22 cellular contexts compared by ENCODE assay signal in the genomic region with DNA sequence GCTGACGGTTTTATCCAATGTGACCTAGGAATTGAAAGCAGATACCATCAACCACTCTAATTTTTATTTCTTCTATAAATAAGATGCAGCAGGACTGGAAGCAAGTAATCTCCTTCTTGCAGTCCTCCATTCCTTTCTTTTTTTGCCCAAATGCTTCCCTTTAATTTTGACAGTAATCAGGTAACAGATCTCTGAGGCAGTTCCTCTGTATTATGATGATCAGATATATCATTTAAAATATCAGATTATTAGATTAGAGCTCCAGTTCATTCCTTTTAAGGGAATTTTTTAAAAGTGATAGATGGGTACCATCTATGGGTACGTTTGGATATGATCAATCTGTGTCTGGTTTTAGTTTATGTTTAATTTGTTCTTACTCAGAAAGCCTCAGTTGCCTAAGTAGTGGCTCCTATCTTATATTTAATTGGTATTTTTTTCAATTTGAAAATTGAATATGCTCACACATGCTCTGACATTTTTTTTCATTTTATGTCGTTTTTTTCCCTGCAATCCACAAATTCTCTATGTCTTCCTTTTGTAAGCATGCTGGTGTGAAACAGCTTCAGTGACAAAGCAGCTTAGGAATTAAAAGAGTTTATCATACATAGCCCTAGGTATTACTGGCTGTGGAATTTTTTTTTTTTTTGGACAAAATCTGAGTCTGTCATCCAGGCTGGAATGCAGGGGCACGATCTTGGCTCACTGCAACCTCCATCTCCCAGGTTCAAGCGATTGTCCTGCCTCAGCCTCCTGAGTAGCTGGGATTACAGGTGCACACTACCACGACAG.
DNase-seq lines count a peak whose midpoint lies in the region; ATAC-seq and TF ChIP-seq lines count a peak whose summit lies in the region.
"Had no signal": no experiment of that assay in that cellular context is flagged by ENCODE, and none has a peak within 500 bp of the region (broad histone marks: within the 10 kb centered on the region; RNA-seq: fewer than 3 reads in every experiment).

No MANE protein-coding gene starts in this region.

- CTCF ChIA-PET in SK-N-SH (lab: Yijun Ruan, JAX): interaction anchor here (0.7 to 1.0 kb wide), 2 partner anchors 14 to 32 kb away, joined by 3 read pairs; no protein-coding TSS in a partner anchor

- TF ChIP-seq CTCF in SK-N-SH (IDR thresholded peaks at IDR 0.05) (no peak), mesothelial cell of epicardium (IDR thresholded peaks at IDR 0.05; ENCODE audit: unreplicated experiment) (no peak), nephron progenitor cell (IDR thresholded peaks at IDR 0.05) (no peak), breast epithelium (IDR thresholded peaks at IDR 0.05) (no peak), smooth muscle cell (IDR thresholded peaks at IDR 0.05; ENCODE audit: borderline replicate concordance, insufficient read depth, poor library complexity, severe bottlenecking) (no peak), heart left ventricle (IDR thresholded peaks at IDR 0.05) (no peak)

- H3K36me3 ChIP-seq in SK-N-SH (replicated peaks in 1 of 2; ENCODE audit: control insufficient read depth in 1 of 2, insufficient read depth in 2 of 2, low read length in 1 of 2): no peaks in the 10 kb centered on the region
- H3K36me3 ChIP-seq in breast epithelium: no peaks in the 10 kb centered on the region
- H3K36me3 ChIP-seq in smooth muscle cell (ENCODE audit: low read depth): no peaks in the 10 kb centered on the region
- H3K36me3 ChIP-seq in heart left ventricle: no peaks in the 10 kb centered on the region
- H3K36me3 ChIP-seq: SJSA1 had no signal

- H3K27ac ChIP-seq in SK-N-SH (ENCODE audit: low read depth in 2 of 2, low read length in 1 of 2) (peak overlapping the region in 1 of 2 experiments; percentile 95; a peak in 2 of 4 replicates), breast epithelium (no peak overlapping the region), smooth muscle cell (ENCODE audit: low read depth) (no peak overlapping the region), heart left ventricle (no peak overlapping the region)
- H3K27ac ChIP-seq: KMS-11, SJSA1 had no signal

- H3K27me3 ChIP-seq in SK-N-SH (ENCODE audit: insufficient read depth): no peaks in the 10 kb centered on the region
- H3K27me3 ChIP-seq in breast epithelium: no peaks in the 10 kb centered on the region
- H3K27me3 ChIP-seq in smooth muscle cell (ENCODE audit: low read depth): no peaks in the 10 kb centered on the region
- H3K27me3 ChIP-seq in heart left ventricle: no peaks in the 10 kb centered on the region
- H3K27me3 ChIP-seq: SJSA1 had no signal

- WGBS in SK-N-SH (ENCODE audit: low lambda C conversion rate): 42% methylated on average over 6 of the region's 6 CpGs
- WGBS in smooth muscle cell (ENCODE audit: low lambda C conversion rate): 90% methylated on average over 6 of the region's 6 CpGs
- 78 to 81% (median 81%) methylated on average over 6 of the region's 6 CpGs for WGBS in heart left ventricle, 4 donors

- POLR2A ChIA-PET in SK-N-SH (lab: Yijun Ruan, JAX): no interaction called here

- intact Hi-C loops in breast epithelium (cut with DNase I; ENCODE audit: low total_unique reads): no loop called here
- intact Hi-C loops in heart left ventricle (cut with DNase I): no loop called here

- H3K36me3 Mint-ChIP-seq in mesothelial cell of epicardium (no peaks in the 10 kb centered on the region), nephron progenitor cell (ENCODE audit: low read depth) (no peaks in the 10 kb centered on the region)
- H3K36me3 Mint-ChIP-seq: CD4-positive, CD25-positive, alpha-beta regulatory T cell had no signal

- H3K9ac ChIP-seq in SK-N-SH: no peak overlapping the region
- H3K9ac ChIP-seq in smooth muscle cell (ENCODE audit: low read depth): no peak overlapping the region
- H3K9ac ChIP-seq: KMS-11 had no signal

- H3K79me2 ChIP-seq in SK-N-SH (ENCODE audit: insufficient read depth) (no peaks in the 10 kb centered on the region), smooth muscle cell (ENCODE audit: low read depth) (no peaks in the 10 kb centered on the region)

- peak; percentile 12 for DNase-seq in AG20443 (ENCODE audit: low spot score)
- DNase-seq in HCEC 1CT: peak; percentile 2
- no peak for DNase-seq in SK-N-SH
- no peak for DNase-seq in mesothelial cell of epicardium (ENCODE audit: low spot score in 2 of 2, unreplicated experiment in 2 of 2)
- DNase-seq in nephron progenitor cell: no peak
- DNase-seq in breast epithelium (ENCODE audit: low spot score in 2 of 2): no peak
- DNase-seq in smooth muscle cell (lab: John Stamatoyannopoulos, UW; ENCODE audit: unreplicated experiment): no peak
- DNase-seq in heart left ventricle: no peak
- DNase-seq: CD4-positive, CD25-positive, alpha-beta regulatory T cell; DMS79; GOT3; IMR-90; NCI-H1105; NCI-H146; NCI-H2029; NCI-H345; NCI-H524; NCI-H774 had no signal

- H2AFZ ChIP-seq in SK-N-SH (ENCODE audit: low read depth) (no peak overlapping the region), smooth muscle cell (ENCODE audit: low read depth) (no peak overlapping the region)

- H3K4me2 ChIP-seq in SK-N-SH (no peak overlapping the region), smooth muscle cell (no peak overlapping the region)
- H3K4me2 ChIP-seq: KMS-11 had no signal

- H3K4me1 ChIP-seq in SK-N-SH (ENCODE audit: control insufficient read depth in 1 of 2, insufficient read depth in 2 of 2, low read depth in 1 of 2, low read length in 1 of 2): peaks cover 12 to 25% of the 10 kb centered on the region in 2 experiments; a peak in 3 of 4 replicates
- no peaks in the 10 kb centered on the region for H3K4me1 ChIP-seq in breast epithelium
- peaks cover 10% of the 10 kb centered on the region for H3K4me1 ChIP-seq in smooth muscle cell (ENCODE audit: low read depth)
- no peaks in the 10 kb centered on the region for H3K4me1 ChIP-seq in heart left ventricle
- H3K4me1 ChIP-seq: SJSA1 had no signal

- no peaks in the 10 kb centered on the region for H3K9me3 ChIP-seq in SK-N-SH
- H3K9me3 ChIP-seq in breast epithelium: no peaks in the 10 kb centered on the region
- H3K9me3 ChIP-seq in smooth muscle cell (replicated peaks; ENCODE audit: low read depth): no peaks in the 10 kb centered on the region
- H3K9me3 ChIP-seq in heart left ventricle: no peaks in the 10 kb centered on the region
- H3K9me3 ChIP-seq: SJSA1 had no signal

- H3K27me3 Mint-ChIP-seq in mesothelial cell of epicardium (ENCODE audit: low read depth): no peaks in the 10 kb centered on the region
- H3K27me3 Mint-ChIP-seq in nephron progenitor cell (ENCODE audit: low read depth, poor library complexity): no peaks in the 10 kb centered on the region
- H3K27me3 Mint-ChIP-seq: CD4-positive, CD25-positive, alpha-beta regulatory T cell had no signal

- TF ChIP-seq POLR2A in breast epithelium (IDR thresholded peaks at IDR 0.05): no peak
- no peak for TF ChIP-seq POLR2A in heart left ventricle (IDR thresholded peaks at IDR 0.05)

- ATAC-seq in heart left ventricle: no peak
- ATAC-seq: HCT116, Panc1 had no signal

- H3K4me3 ChIP-seq in SK-N-SH (ENCODE audit: low read depth in 2 of 2, low read length in 1 of 2) (no peak overlapping the region), breast epithelium (no peak overlapping the region), smooth muscle cell (no peak overlapping the region), heart left ventricle (no peak overlapping the region)
- H3K4me3 ChIP-seq: SJSA1 had no signal

- H4K20me1 ChIP-seq in SK-N-SH (ENCODE audit: insufficient read depth): no peaks in the 10 kb centered on the region
- H4K20me1 ChIP-seq in smooth muscle cell (ENCODE audit: low read depth): no peaks in the 10 kb centered on the region

- no peak for TF ChIP-seq RAD21 in SK-N-SH (IDR thresholded peaks at IDR 0.05; ENCODE audit: low read length)

- H3K27ac Mint-ChIP-seq in mesothelial cell of epicardium (peak overlapping the region; percentile 15), nephron progenitor cell (no peak overlapping the region)
- H3K27ac Mint-ChIP-seq: CD4-positive, CD25-positive, alpha-beta regulatory T cell had no signal

- H3K9me2 ChIP-seq in SK-N-SH: no peaks in the 10 kb centered on the region

- H3K4me1 Mint-ChIP-seq in mesothelial cell of epicardium (peaks cover 33% of the 10 kb centered on the region), nephron progenitor cell (no peaks in the 10 kb centered on the region)
- H3K4me1 Mint-ChIP-seq: CD4-positive, CD25-positive, alpha-beta regulatory T cell had no signal

- H3F3A ChIP-seq in SK-N-SH (replicated peaks; ENCODE audit: insufficient read depth) (no peaks in the 10 kb centered on the region), smooth muscle cell (ENCODE audit: low read depth) (no peaks in the 10 kb centered on the region)

- no peak for TF ChIP-seq EP300 in SK-N-SH (IDR thresholded peaks at IDR 0.05; ENCODE audit: borderline replicate concordance in 1 of 2, low read depth in 1 of 2, low read length in 1 of 2)

- no peak overlapping the region for H3K4me3 Mint-ChIP-seq in mesothelial cell of epicardium
- no peak overlapping the region for H3K4me3 Mint-ChIP-seq in nephron progenitor cell
- H3K4me3 Mint-ChIP-seq: CD4-positive, CD25-positive, alpha-beta regulatory T cell had no signal

- H3K9me3 Mint-ChIP-seq in mesothelial cell of epicardium (no peaks in the 10 kb centered on the region), nephron progenitor cell (no peaks in the 10 kb centered on the region)
- H3K9me3 Mint-ChIP-seq: CD4-positive, CD25-positive, alpha-beta regulatory T cell had no signal

TF ChIP-seq in SK-N-SH, 30 proteins besides CTCF, POLR2A, EP300 and RAD21:
- TF ChIP-seq TEAD4 (IDR thresholded peaks at IDR 0.05; ENCODE audit: borderline replicate concordance, insufficient read depth) (no peak), GATA2 (CRISPR knock-in tag; IDR thresholded peaks at IDR 0.05) (peak; percentile 11; the same call in 1 of the 2 replicates)

Comparison
In these comparisons a context has a peak if more than half of its experiments do, and no peak if none do; other contexts are left out.
1. DNase-seq: peak in AG20443 (single experiment) and HCEC 1CT (single experiment); none in SK-N-SH (single experiment), mesothelial cell of epicardium (0 of 2), nephron progenitor cell (single experiment), breast epithelium (0 of 2), smooth muscle cell (single experiment) and heart left ventricle (0 of 5).